Comparison of ENCODE assay signal across 1 cellular context in genomic region chr12:57129311-57130288, GRCh38.
TF ChIP-seq lines count a peak whose summit lies in the region.

No MANE protein-coding gene starts in this region.

TF ChIP-seq in HepG2, 621 proteins besides CTCF, POLR2A, EP300 and RAD21 (continues in another document):
- TF ChIP-seq HINFP (CRISPR knock-in tag; IDR thresholded peaks at IDR 0.05; ENCODE audit: low read depth) = no peak
- TF ChIP-seq SATB2 (CRISPR knock-in tag; IDR thresholded peaks at IDR 0.05) = no peak
- no peak for TF ChIP-seq KDM6A (CRISPR knock-in tag; IDR thresholded peaks at IDR 0.05; ENCODE audit: low read depth)
- peak; percentile 22; the same call in 1 of the 2 replicates for TF ChIP-seq ZFY (CRISPR knock-in tag; IDR thresholded peaks at IDR 0.05)
- TF ChIP-seq KAT7 (CRISPR knock-in tag; IDR thresholded peaks at IDR 0.05; ENCODE audit: borderline replicate concordance) = no peak
- no peak for TF ChIP-seq ZNF225 (CRISPR knock-in tag; IDR thresholded peaks at IDR 0.05)
- TF ChIP-seq, protein P1, sequence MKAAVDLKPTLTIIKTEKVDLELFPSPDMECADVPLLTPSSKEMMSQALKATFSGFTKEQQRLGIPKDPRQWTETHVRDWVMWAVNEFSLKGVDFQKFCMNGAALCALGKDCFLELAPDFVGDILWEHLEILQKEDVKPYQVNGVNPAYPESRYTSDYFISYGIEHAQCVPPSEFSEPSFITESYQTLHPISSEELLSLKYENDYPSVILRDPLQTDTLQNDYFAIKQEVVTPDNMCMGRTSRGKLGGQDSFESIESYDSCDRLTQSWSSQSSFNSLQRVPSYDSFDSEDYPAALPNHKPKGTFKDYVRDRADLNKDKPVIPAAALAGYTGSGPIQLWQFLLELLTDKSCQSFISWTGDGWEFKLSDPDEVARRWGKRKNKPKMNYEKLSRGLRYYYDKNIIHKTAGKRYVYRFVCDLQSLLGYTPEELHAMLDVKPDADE (CRISPR knock-in tag; IDR thresholded peaks at IDR 0.05) = no peak
- TF ChIP-seq MZF1 (CRISPR knock-in tag; IDR thresholded peaks at IDR 0.05; ENCODE audit: borderline replicate concordance) = no peak
- TF ChIP-seq SNAI1 (CRISPR knock-in tag; IDR thresholded peaks at IDR 0.05; ENCODE audit: borderline replicate concordance) = 0 out of 2 replicates have a peak, but pooled peaks have one; percentile 27
- no peak for TF ChIP-seq NFE2 (CRISPR knock-in tag; IDR thresholded peaks at IDR 0.05)
- no peak for TF ChIP-seq ZEB1 (IDR thresholded peaks at IDR 0.05; ENCODE audit: insufficient replicate concordance, low read depth)
- TF ChIP-seq, protein P2, sequence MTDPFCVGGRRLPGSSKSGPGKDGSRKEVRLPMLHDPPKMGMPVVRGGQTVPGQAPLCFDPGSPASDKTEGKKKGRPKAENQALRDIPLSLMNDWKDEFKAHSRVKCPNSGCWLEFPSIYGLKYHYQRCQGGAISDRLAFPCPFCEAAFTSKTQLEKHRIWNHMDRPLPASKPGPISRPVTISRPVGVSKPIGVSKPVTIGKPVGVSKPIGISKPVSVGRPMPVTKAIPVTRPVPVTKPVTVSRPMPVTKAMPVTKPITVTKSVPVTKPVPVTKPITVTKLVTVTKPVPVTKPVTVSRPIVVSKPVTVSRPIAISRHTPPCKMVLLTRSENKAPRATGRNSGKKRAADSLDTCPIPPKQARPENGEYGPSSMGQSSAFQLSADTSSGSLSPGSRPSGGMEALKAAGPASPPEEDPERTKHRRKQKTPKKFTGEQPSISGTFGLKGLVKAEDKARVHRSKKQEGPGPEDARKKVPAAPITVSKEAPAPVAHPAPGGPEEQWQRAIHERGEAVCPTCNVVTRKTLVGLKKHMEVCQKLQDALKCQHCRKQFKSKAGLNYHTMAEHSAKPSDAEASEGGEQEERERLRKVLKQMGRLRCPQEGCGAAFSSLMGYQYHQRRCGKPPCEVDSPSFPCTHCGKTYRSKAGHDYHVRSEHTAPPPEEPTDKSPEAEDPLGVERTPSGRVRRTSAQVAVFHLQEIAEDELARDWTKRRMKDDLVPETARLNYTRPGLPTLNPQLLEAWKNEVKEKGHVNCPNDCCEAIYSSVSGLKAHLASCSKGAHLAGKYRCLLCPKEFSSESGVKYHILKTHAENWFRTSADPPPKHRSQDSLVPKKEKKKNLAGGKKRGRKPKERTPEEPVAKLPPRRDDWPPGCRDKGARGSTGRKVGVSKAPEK (CRISPR knock-in tag; IDR thresholded peaks at IDR 0.05; ENCODE audit: borderline replicate concordance) = no peak
- no peak for TF ChIP-seq SALL2 (CRISPR knock-in tag; IDR thresholded peaks at IDR 0.05)
- TF ChIP-seq ZNF724P (CRISPR knock-in tag; IDR thresholded peaks at IDR 0.05; ENCODE audit: borderline replicate concordance) = no peak
- TF ChIP-seq ZBTB7B (CRISPR knock-in tag; IDR thresholded peaks at IDR 0.05) = peak; percentile 7; the same call in 1 of the 2 replicates
- TF ChIP-seq, protein P3, sequence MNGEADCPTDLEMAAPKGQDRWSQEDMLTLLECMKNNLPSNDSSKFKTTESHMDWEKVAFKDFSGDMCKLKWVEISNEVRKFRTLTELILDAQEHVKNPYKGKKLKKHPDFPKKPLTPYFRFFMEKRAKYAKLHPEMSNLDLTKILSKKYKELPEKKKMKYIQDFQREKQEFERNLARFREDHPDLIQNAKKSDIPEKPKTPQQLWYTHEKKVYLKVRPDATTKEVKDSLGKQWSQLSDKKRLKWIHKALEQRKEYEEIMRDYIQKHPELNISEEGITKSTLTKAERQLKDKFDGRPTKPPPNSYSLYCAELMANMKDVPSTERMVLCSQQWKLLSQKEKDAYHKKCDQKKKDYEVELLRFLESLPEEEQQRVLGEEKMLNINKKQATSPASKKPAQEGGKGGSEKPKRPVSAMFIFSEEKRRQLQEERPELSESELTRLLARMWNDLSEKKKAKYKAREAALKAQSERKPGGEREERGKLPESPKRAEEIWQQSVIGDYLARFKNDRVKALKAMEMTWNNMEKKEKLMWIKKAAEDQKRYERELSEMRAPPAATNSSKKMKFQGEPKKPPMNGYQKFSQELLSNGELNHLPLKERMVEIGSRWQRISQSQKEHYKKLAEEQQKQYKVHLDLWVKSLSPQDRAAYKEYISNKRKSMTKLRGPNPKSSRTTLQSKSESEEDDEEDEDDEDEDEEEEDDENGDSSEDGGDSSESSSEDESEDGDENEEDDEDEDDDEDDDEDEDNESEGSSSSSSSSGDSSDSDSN (CRISPR knock-in tag; IDR thresholded peaks at IDR 0.05) = peak; percentile 45; the same call in 1 of the 2 replicates
- no peak for TF ChIP-seq RFXAP (CRISPR knock-in tag; IDR thresholded peaks at IDR 0.05; ENCODE audit: borderline replicate concordance)
- TF ChIP-seq CEBPB (IDR thresholded peaks at IDR 0.05; ENCODE audit: borderline replicate concordance, low read depth, low read length) = no peak
- TF ChIP-seq ZNF598 (CRISPR knock-in tag; IDR thresholded peaks at IDR 0.05; ENCODE audit: borderline replicate concordance) = no peak
- no peak for TF ChIP-seq ZNF431 (CRISPR knock-in tag; IDR thresholded peaks at IDR 0.05; ENCODE audit: borderline replicate concordance, low read depth)
- TF ChIP-seq GABPA (IDR thresholded peaks at IDR 0.05; ENCODE audit: low read depth, low read length) = no peak
- TF ChIP-seq GABPA (CRISPR knock-in tag; IDR thresholded peaks at IDR 0.05; ENCODE audit: low read depth) = no peak
- no peak for TF ChIP-seq RORA (CRISPR knock-in tag; IDR thresholded peaks at IDR 0.05)
- TF ChIP-seq PAWR (CRISPR knock-in tag; IDR thresholded peaks at IDR 0.05; ENCODE audit: borderline replicate concordance) = no peak
- TF ChIP-seq MYC (CRISPR knock-in tag; IDR thresholded peaks at IDR 0.05; ENCODE audit: borderline replicate concordance) = no peak
- TF ChIP-seq, protein P4, sequence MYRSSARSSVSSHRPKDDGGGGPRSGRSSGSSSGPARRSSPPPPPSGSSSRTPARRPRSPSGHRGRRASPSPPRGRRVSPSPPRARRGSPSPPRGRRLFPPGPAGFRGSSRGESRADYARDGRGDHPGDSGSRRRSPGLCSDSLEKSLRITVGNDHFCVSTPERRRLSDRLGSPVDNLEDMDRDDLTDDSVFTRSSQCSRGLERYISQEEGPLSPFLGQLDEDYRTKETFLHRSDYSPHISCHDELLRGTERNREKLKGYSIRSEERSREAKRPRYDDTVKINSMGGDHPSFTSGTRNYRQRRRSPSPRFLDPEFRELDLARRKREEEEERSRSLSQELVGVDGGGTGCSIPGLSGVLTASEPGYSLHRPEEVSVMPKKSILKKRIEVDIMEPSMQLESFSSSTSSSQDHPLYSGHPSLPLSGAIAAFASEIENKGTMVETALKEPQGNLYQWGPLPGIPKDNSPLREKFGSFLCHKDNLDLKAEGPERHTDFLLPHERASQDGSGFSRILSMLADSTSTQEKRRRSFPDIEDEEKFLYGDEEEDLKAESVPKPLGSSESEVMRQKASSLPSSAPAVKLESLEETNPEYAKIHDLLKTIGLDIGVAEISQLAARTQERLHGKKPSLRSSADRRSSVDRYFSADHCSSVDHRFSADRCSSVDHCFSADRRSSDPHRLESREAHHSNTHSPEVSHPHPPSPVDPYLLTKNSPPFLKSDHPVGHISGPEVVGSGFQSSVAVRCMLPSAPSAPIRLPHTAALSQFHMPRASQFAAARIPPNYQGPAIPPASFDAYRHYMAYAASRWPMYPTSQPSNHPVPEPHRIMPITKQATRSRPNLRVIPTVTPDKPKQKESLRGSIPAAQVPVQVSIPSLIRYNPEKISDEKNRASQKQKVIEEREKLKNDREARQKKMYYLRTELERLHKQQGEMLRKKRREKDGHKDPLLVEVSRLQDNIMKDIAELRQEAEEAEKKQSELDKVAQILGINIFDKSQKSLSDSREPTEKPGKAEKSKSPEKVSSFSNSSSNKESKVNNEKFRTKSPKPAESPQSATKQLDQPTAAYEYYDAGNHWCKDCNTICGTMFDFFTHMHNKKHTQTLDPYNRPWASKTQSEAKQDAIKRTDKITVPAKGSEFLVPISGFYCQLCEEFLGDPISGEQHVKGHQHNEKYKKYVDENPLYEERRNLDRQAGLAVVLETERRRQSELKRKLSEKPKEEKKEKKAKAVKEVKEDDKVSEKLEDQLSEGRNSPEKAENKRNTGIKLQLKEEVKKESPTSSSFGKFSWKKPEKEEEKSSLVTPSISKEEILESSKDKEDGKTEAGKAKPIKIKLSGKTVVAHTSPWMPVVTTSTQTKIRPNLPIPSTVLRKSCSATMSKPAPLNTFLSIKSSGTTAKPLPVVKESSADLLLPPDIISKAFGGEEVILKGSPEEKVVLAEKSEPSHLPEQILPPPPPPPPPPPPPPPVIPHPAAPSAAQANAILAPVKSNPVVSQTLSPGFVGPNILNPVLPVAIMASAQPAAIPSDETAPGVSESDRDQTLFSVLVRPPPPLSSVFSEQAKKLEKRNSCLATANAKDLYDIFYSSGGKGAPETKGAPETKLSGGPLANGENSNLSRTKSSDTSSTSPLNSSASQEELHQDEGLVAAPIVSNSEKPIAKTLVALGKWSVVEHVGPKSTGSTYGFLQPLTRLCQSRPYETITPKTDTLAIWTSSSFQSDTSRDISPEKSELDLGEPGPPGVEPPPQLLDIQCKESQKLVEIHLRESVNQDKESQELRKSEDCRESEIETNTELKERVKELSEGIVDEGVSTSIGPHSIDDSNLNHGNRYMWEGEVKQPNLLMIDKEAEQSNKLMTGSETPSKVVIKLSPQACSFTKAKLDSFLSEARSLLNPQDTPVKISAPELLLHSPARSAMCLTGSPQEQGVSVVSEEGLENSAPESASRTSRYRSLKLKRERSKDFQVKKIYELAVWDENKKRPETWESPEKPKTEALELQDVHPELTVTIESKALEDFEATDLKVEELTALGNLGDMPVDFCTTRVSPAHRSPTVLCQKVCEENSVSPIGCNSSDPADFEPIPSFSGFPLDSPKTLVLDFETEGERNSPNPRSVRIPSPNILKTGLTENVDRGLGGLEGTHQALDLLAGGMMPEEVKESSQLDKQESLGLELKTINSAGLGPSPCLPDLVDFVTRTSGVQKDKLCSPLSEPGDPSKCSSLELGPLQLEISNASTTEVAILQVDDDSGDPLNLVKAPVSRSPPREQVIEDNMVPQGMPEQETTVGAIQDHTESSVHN (CRISPR knock-in tag; IDR thresholded peaks at IDR 0.05) = no peak
- TF ChIP-seq MXD1 (CRISPR knock-in tag; IDR thresholded peaks at IDR 0.05) = no peak
- no peak for TF ChIP-seq ZNF558 (CRISPR knock-in tag; IDR thresholded peaks at IDR 0.05; ENCODE audit: borderline replicate concordance)
- TF ChIP-seq ZBTB4 (CRISPR knock-in tag; IDR thresholded peaks at IDR 0.05; ENCODE audit: borderline replicate concordance) = no peak
- TF ChIP-seq ZFP1 (CRISPR knock-in tag; IDR thresholded peaks at IDR 0.05) = no peak
- TF ChIP-seq CHCHD3 (CRISPR knock-in tag; IDR thresholded peaks at IDR 0.05) = no peak
- TF ChIP-seq ZBTB25 (CRISPR knock-in tag; IDR thresholded peaks at IDR 0.05) = no peak
- TF ChIP-seq ARHGAP35 (CRISPR knock-in tag; IDR thresholded peaks at IDR 0.05; ENCODE audit: borderline replicate concordance) = no peak
- no peak for TF ChIP-seq ZNF768 (CRISPR knock-in tag; IDR thresholded peaks at IDR 0.05)
- TF ChIP-seq, protein P5, sequence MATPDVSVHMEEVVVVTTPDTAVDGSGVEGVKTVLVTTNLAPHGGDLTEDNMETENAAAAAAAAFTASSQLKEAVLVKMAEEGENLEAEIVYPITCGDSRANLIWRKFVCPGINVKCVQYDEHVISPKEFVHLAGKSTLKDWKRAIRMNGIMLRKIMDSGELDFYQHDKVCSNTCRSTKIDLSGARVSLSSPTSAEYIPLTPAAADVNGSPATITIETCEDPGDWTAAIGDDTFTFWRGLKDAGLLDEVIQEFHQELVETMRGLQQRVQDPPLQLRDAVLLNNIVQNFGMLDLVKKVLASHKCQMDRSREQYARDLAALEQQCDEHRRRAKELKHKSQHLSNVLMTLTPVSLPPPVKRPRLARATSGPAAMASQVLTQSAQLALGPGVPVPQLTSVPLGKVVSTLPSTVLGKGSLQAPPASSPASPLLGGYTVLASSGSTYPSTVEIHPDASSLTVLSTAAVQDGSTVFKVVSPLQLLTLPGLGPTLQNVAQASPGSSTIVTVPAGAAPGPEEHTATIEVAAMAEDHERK (CRISPR knock-in tag; IDR thresholded peaks at IDR 0.05; ENCODE audit: low read depth) = no peak
- TF ChIP-seq CC2D1A (CRISPR knock-in tag; IDR thresholded peaks at IDR 0.05) = no peak
